30 cellular contexts compared by ENCODE assay signal in genomic region chr12:49413796-49414195, GRCh38. TPM values are rescaled to one million over a fixed set of nuclear protein-coding genes. Genes with fewer than 3 reads are reported as not detected.
A peak's percentile ranks its signal among the peaks of the same experiment; 100 is the strongest.
DNase-seq lines count a peak whose midpoint lies in the region; ATAC-seq, FAIRE-seq and TF ChIP-seq lines count a peak whose summit lies in the region.
"Had no signal": no experiment of that assay in that cellular context is flagged by ENCODE, and none has a peak within 500 bp of the region (broad histone marks: within the 10 kb centered on the region; RNA-seq: fewer than 3 reads in every experiment).

No MANE protein-coding gene starts in this region.

- H3K4me3 ChIP-seq in adipocyte (ENCODE audit: low read length) (no peak overlapping the region), fibroblast of pulmonary artery (replicated peaks; ENCODE audit: low read depth, low read length) (no peak overlapping the region)
- H3K4me3 ChIP-seq: transverse colon had no signal

- H3K27ac Mint-ChIP-seq in type B pancreatic cell, result peak overlapping the region; percentile 95
- H3K27ac Mint-ChIP-seq: activated naive CD8-positive, alpha-beta T cell treated with anti-CD3 and anti-CD28 coated beads for 36 hours; CD14-positive monocyte; effector memory CD8-positive, alpha-beta T cell; immature natural killer cell; natural killer cell treated with Interleukin-12 subunit alpha and Interleukin-12 subunit beta and Interleukin-15 and Interleukin-18, amount 100 ng/mL, for 72 hours; stimulated activated memory B cell treated with anti-CD40 and anti-IgM and Interleukin-4, amounts not matched to agents 10 μg/mL and 1 μg/mL and 100 μg/mL, for 72 hours had no signal

- H3K27me3 ChIP-seq in adipocyte (replicated peaks; ENCODE audit: control insufficient read depth, insufficient read depth, low read length), result no peaks in the 10 kb centered on the region
- H3K27me3 ChIP-seq: transverse colon had no signal

- H3K4me1 ChIP-seq in adipocyte (ENCODE audit: control insufficient read depth, insufficient read depth, low read length), result peaks cover 15% of the 10 kb centered on the region

- H3K36me3 ChIP-seq in adipocyte (ENCODE audit: control insufficient read depth, insufficient read depth, low read length, severe bottlenecking), result no peaks in the 10 kb centered on the region
- H3K36me3 ChIP-seq: transverse colon had no signal

- H3K4me3 Mint-ChIP-seq in type B pancreatic cell, result peak overlapping the region; percentile 52
- H3K4me3 Mint-ChIP-seq: activated naive CD8-positive, alpha-beta T cell treated with anti-CD3 and anti-CD28 coated beads for 36 hours; CD14-positive monocyte; effector memory CD8-positive, alpha-beta T cell; immature natural killer cell; natural killer cell treated with Interleukin-12 subunit alpha and Interleukin-12 subunit beta and Interleukin-15 and Interleukin-18, amount 100 ng/mL, for 72 hours; stimulated activated memory B cell treated with anti-CD40 and anti-IgM and Interleukin-4, amounts not matched to agents 10 μg/mL and 1 μg/mL and 100 μg/mL, for 72 hours had no signal

- no peaks in the 10 kb centered on the region for H3K27me3 Mint-ChIP-seq in type B pancreatic cell
- H3K27me3 Mint-ChIP-seq: activated naive CD8-positive, alpha-beta T cell treated with anti-CD3 and anti-CD28 coated beads for 36 hours; effector memory CD8-positive, alpha-beta T cell; natural killer cell treated with Interleukin-12 subunit alpha and Interleukin-12 subunit beta and Interleukin-15 and Interleukin-18, amount 100 ng/mL, for 72 hours; stimulated activated memory B cell treated with anti-CD40 and anti-IgM and Interleukin-4, amounts not matched to agents 10 μg/mL and 1 μg/mL and 100 μg/mL, for 72 hours had no signal

- no peak for DNase-seq in H54 (ENCODE audit: insufficient read length, low spot score)
- DNase-seq in adipocyte (ENCODE audit: low read depth), result peak; percentile 71
- DNase-seq in fibroblast of pulmonary artery (ENCODE audit: low read depth), result peak; percentile 61
- DNase-seq in type B pancreatic cell (ENCODE audit: extremely low spot score, unreplicated experiment), result no peak
- DNase-seq in GM19238 (ENCODE audit: insufficient read length, low spot score), result no peak
- DNase-seq in amygdala (lab: John Stamatoyannopoulos, UW), result no peak
- DNase-seq: activated CD4-positive, alpha-beta T cell treated with anti-CD3 and anti-CD28 coated beads for 4 hours; activated effector memory CD4-positive, alpha-beta T cell treated with Interleukin-2 at 50 U/mL for 16 hours; activated naive CD8-positive, alpha-beta T cell treated with anti-CD3 and anti-CD28 coated beads for 36 hours; Calu3; central memory CD4-positive, alpha-beta T cell; DMS79; effector memory CD8-positive, alpha-beta T cell; GF-D8; immature natural killer cell; mammary epithelial cell; NCI-H2081; NCI-H226; NCI-H526 treated with DMSO at 0.1 percent for 48 hours; SIG-M5; SW 1271; T1000; transverse colon had no signal

- ATAC-seq in GM21737 (IDR thresholded peaks at IDR 0.05; ENCODE audit: unreplicated experiment), result no peak
- ATAC-seq: effector memory CD8-positive, alpha-beta T cell; natural killer cell treated with Interleukin-12 subunit alpha and Interleukin-12 subunit beta and Interleukin-15 and Interleukin-18, amount 100 ng/mL, for 72 hours; stimulated activated memory B cell treated with anti-CD40 and anti-IgM and Interleukin-4, amounts not matched to agents 10 μg/mL and 1 μg/mL and 100 μg/mL, for 72 hours had no signal

- H3K9ac ChIP-seq in adipocyte (ENCODE audit: low read length), result no peak overlapping the region
- H3K9ac ChIP-seq: KMS-11 had no signal

- peaks cover 16% of the 10 kb centered on the region for H3K4me1 Mint-ChIP-seq in type B pancreatic cell (ENCODE audit: unreplicated experiment)

- H3K36me3 Mint-ChIP-seq in type B pancreatic cell, result peaks cover 17% of the 10 kb centered on the region
- H3K36me3 Mint-ChIP-seq: activated naive CD8-positive, alpha-beta T cell treated with anti-CD3 and anti-CD28 coated beads for 36 hours; natural killer cell treated with Interleukin-12 subunit alpha and Interleukin-12 subunit beta and Interleukin-15 and Interleukin-18, amount 100 ng/mL, for 72 hours had no signal

- no peak for TF ChIP-seq POLR2A in H54 (IDR thresholded peaks at IDR 0.05; ENCODE audit: low read depth, low read length)

- TF ChIP-seq CTCF in fibroblast of pulmonary artery (IDR thresholded peaks at IDR 0.05; ENCODE audit: low read length, missing control alignments) (no peak), type B pancreatic cell (conservative IDR thresholded peaks at IDR 0.05) (no peak)

- H3K9me3 ChIP-seq in adipocyte (ENCODE audit: control insufficient read depth, low read length), result no peaks in the 10 kb centered on the region
- H3K9me3 ChIP-seq: transverse colon had no signal

- peak; percentile 36 for FAIRE-seq in H54 (lab: Jason Lieb, UNC)
- FAIRE-seq: astrocyte, RCC 7860 had no signal

- H3K9me3 Mint-ChIP-seq in type B pancreatic cell, result peaks cover 6% of the 10 kb centered on the region
- H3K9me3 Mint-ChIP-seq: activated naive CD8-positive, alpha-beta T cell treated with anti-CD3 and anti-CD28 coated beads for 36 hours; CD14-positive monocyte; effector memory CD8-positive, alpha-beta T cell; immature natural killer cell; natural killer cell treated with Interleukin-12 subunit alpha and Interleukin-12 subunit beta and Interleukin-15 and Interleukin-18, amount 100 ng/mL, for 72 hours; stimulated activated memory B cell treated with anti-CD40 and anti-IgM and Interleukin-4, amounts not matched to agents 10 μg/mL and 1 μg/mL and 100 μg/mL, for 72 hours had no signal

RNA-seq across cellular contexts. Expression of gene SPATS2, which starts 46.5 kb away (rescaled TPM):
- total RNA-seq in type B pancreatic cell (ENCODE audit: low replicate concordance), result 32.0 and 40.3 TPM in 2 replicates

Comparison
In these comparisons a context has a peak if more than half of its experiments do, and no peak if none do; other contexts are left out.
1. DNase-seq: peak in adipocyte (single experiment) and fibroblast of pulmonary artery (single experiment); none in H54 (single experiment), type B pancreatic cell (single experiment), GM19238 (single experiment) and amygdala (0 of 56).